In the genomic region with DNA sequence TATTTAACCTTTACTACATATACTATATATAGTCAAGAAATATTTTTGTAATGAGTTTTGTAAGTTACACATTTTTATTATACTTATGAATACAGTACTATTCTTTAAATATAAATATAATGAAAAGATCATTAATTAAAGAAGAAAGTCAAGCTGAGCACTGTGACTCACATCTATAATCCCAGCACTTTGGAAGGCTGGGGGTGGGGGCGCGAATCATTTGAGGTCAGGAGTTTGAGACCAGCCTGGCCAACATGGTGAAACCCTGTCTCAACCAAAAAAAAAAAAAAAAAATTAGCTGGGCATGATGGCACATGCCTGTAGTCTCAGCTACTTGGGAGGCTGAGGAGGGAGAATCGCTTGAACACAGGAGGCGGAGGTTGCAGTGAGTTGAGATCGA, we compare ENCODE assay signal across 7 cellular contexts. TPM values are rescaled to one million over a fixed set of nuclear protein-coding genes. Genes with fewer than 3 reads are reported as not detected.
DNase-seq lines count a peak whose midpoint lies in the region; ATAC-seq, FAIRE-seq and TF ChIP-seq lines count a peak whose summit lies in the region.
"Not testable (repeated sequence)": the region's sequence is repeated elsewhere in the genome, so short reads cannot be mapped to it uniquely, and the experiment has no call there.

No MANE protein-coding gene starts in this region.

- TF ChIP-seq EP300 in A549 (IDR thresholded peaks at IDR 0.05) = not testable (repeated sequence)

- H3K9me3 ChIP-seq in A549; IMR-90 (ENCODE audit: control insufficient read depth, insufficient read depth, low read length); PC-3 (ENCODE audit: low read length): not testable (repeated sequence)

- not testable (repeated sequence) for H3K4me3 ChIP-seq in A549; IMR-90 (ENCODE audit: insufficient read depth, low read depth, low read length); PC-3 (ENCODE audit: low read length); epithelial cell of esophagus (ENCODE audit: low read length)

- not testable (repeated sequence) for H2AK5ac ChIP-seq in IMR-90 (ENCODE audit: low read depth, low read length)

- not testable (repeated sequence) for H4K8ac ChIP-seq in IMR-90 (ENCODE audit: low read depth in 2 of 2, low read length in 2 of 2)

- H3K27me3 ChIP-seq in IMR-90 (ENCODE audit: control insufficient read depth, insufficient read depth, low read length); PC-3 (ENCODE audit: low read length): not testable (repeated sequence)

- not testable (repeated sequence) for H3K4ac ChIP-seq in IMR-90 (ENCODE audit: low read depth, low read length)

- not testable (repeated sequence) for H3K56ac ChIP-seq in IMR-90 (ENCODE audit: extremely low read depth, insufficient read depth, low read length)

- TF ChIP-seq CTCF in A549 (IDR thresholded peaks at IDR 0.05); IMR-90 (conservative IDR thresholded peaks at IDR 0.05; ENCODE audit: low read depth, low read length); PC-3 (conservative IDR thresholded peaks at IDR 0.05; ENCODE audit: low read depth, low read length); epithelial cell of esophagus (IDR thresholded peaks at IDR 0.05; ENCODE audit: insufficient read depth, low read depth, low read length, missing control alignments): not testable (repeated sequence)

- H3K79me2 ChIP-seq in PC-3 (ENCODE audit: low read length) = peaks cover 81% of the 10 kb centered on the region

- H3K4me2 ChIP-seq in A549 = 0 out of 3 replicates have a peak overlapping the region, but pooled peaks have one; percentile 15
- not testable (repeated sequence) for H3K4me2 ChIP-seq in IMR-90 (ENCODE audit: low read depth, low read length); PC-3 (ENCODE audit: low read length)

- H3K4me1 ChIP-seq in A549 = peaks cover 42% of the 10 kb centered on the region
- H3K4me1 ChIP-seq in IMR-90 (ENCODE audit: control insufficient read depth, insufficient read depth, low read length) = peaks cover 14% of the 10 kb centered on the region
- peaks cover 69% of the 10 kb centered on the region for H3K4me1 ChIP-seq in PC-3 (ENCODE audit: insufficient read depth, low read length)

- peaks cover 20 to 79% of the 10 kb centered on the region in 2 experiments for H3K79me1 ChIP-seq in IMR-90 (ENCODE audit: low read depth in 1 of 2, low read length in 2 of 2)

- TF ChIP-seq POLR2A in A549 (IDR thresholded peaks at IDR 0.05; ENCODE audit: low read length); IMR-90 (IDR thresholded peaks at IDR 0.05; ENCODE audit: low read depth, low read length): not testable (repeated sequence)

- not testable (repeated sequence) for H3K9ac ChIP-seq in IMR-90 (ENCODE audit: low read depth, low read length); PC-3 (ENCODE audit: low read length)

- POLR2A ChIA-PET in A549 (lab: Yijun Ruan, JAX); IMR-90 (lab: Charles Lee; ENCODE audit: unreplicated experiment); PC-3 (lab: Charles Lee; ENCODE audit: unreplicated experiment): not testable (repeated sequence)

- TF ChIP-seq RAD21 in A549 (conservative IDR thresholded peaks at IDR 0.05 in 1 of 2, IDR thresholded peaks at IDR 0.05 in 1 of 2); IMR-90 (IDR thresholded peaks at IDR 0.05; ENCODE audit: low read length): not testable (repeated sequence)

- peaks cover 29% of the 10 kb centered on the region; the same call in 1 of the 2 replicates for H4K20me1 ChIP-seq in IMR-90 (ENCODE audit: insufficient read depth, low read length)
- not testable (repeated sequence) for H4K20me1 ChIP-seq in PC-3 (ENCODE audit: low read length)

- not testable (repeated sequence) for H3K14ac ChIP-seq in IMR-90 (replicated peaks; ENCODE audit: low read depth, low read length)

- not testable (repeated sequence) for H2AK9ac ChIP-seq in IMR-90 (replicated peaks; ENCODE audit: low read depth, low read length, poor library complexity)

- H3K36me3 ChIP-seq in IMR-90 (ENCODE audit: control insufficient read depth, insufficient read depth, low read length); PC-3 (ENCODE audit: low read depth, low read length): not testable (repeated sequence)

- not testable (repeated sequence) for ATAC-seq in A549, PC-3
- peak; percentile 14; the same call in 1 of the 2 replicates for ATAC-seq in IMR-90 (ENCODE audit: low read depth)

- in situ Hi-C loops in IMR-90 (cut with MboI; ENCODE audit: low sequenced_read_pairs) = not testable (repeated sequence)

- H4K91ac ChIP-seq in IMR-90 (ENCODE audit: insufficient read depth, low read depth, low read length) = not testable (repeated sequence)

- not testable (repeated sequence) for H2BK120ac ChIP-seq in IMR-90 (ENCODE audit: low read depth, low read length)

- FAIRE-seq in A549 (lab: Jason Lieb, UNC) = not testable (repeated sequence)

- not testable (repeated sequence) for H3F3A ChIP-seq in PC-3 (ENCODE audit: low read length, unreplicated experiment)

- not testable (repeated sequence) for H3K23ac ChIP-seq in IMR-90 (ENCODE audit: low read depth, low read length)

- not testable (repeated sequence) for BruUV-seq in IMR-90 (replicated peaks; lab: Mats Ljungman, UMichigan); PC-3 (replicated peaks; lab: Mats Ljungman, UMichigan)

- H3K18ac ChIP-seq in IMR-90 (ENCODE audit: low read depth, low read length) = not testable (repeated sequence)

- H2BK20ac ChIP-seq in IMR-90 (ENCODE audit: low read depth, low read length) = not testable (repeated sequence)

- intact Hi-C loops in IMR-90 (cut with micrococcal nuclease) = not testable (repeated sequence)
- intact Hi-C loops in PC-3 (cut with micrococcal nuclease) = loop anchor here (2.0 to 10.0 kb wide), 2 partner anchors 13 to 59 kb away; no protein-coding TSS in a partner anchor

- not testable (repeated sequence) for DNase-seq in A549 (ENCODE audit: low read depth in 1 of 2, low spot score in 1 of 2)
- DNase-seq in HCEC 1CT (peak; percentile 18), IMR-90 (peak; percentile 28), PC-3 (peak; percentile 4), amniotic epithelial cell (ENCODE audit: low read depth) (peak; percentile 20), epithelial cell of esophagus (ENCODE audit: low read depth) (peak; percentile 40), glomerular visceral epithelial cell (ENCODE audit: extremely low spot score) (peak; percentile 18)

- H3K9me2 ChIP-seq in PC-3 (replicated peaks; ENCODE audit: low read length) = not testable (repeated sequence)

- not testable (repeated sequence) for H4K5ac ChIP-seq in IMR-90 (ENCODE audit: low read depth, low read length)

- H3K27ac ChIP-seq in A549; IMR-90 (ENCODE audit: insufficient read depth, low read length); PC-3 (ENCODE audit: low read length): not testable (repeated sequence)

- not testable (repeated sequence) for H2BK15ac ChIP-seq in IMR-90 (ENCODE audit: low read depth, low read length)

- 91% methylated on average over 5 of the region's 5 CpGs for WGBS in A549 (ENCODE audit: missing lambda C conversion rate)
- WGBS in IMR-90 (ENCODE audit: extremely low coverage in 2 of 2, insufficient read length in 1 of 2), 2 experiments = no CpG with 5 or more reads among the region's 5 CpGs

- H2BK5ac ChIP-seq in IMR-90 (ENCODE audit: low read depth, low read length, poor library complexity, severe bottlenecking) = not testable (repeated sequence)

- dilution Hi-C loops in IMR-90 (cut with HindIII; ENCODE audit: low sequenced_read_pairs, unreplicated experiment) = not testable (repeated sequence)

- H2AFZ ChIP-seq in IMR-90 (replicated peaks; ENCODE audit: low read length, poor library complexity); PC-3 (ENCODE audit: low read length): not testable (repeated sequence)

- peaks cover 14% of the 10 kb centered on the region for H3K9me1 ChIP-seq in IMR-90 (ENCODE audit: insufficient read depth, low read length)

- CTCF ChIA-PET in A549 (lab: Yijun Ruan, JAX) = interaction anchor here (0.6 to 2.5 kb wide), 3 partner anchors 72 to 318 kb away, joined by 3 to 10 read pairs (median 3); no protein-coding TSS in a partner anchor
- CTCF ChIA-PET in IMR-90 (lab: Yijun Ruan, JAX) = interaction anchor here (1.0 kb wide), 1 partner anchor 69 kb away, joined by 3 read pairs; no protein-coding TSS in a partner anchor
- CTCF ChIA-PET in PC-3 (lab: Charles Lee) = not testable (repeated sequence)

RNA-seq across cellular contexts. Expression of a gene that starts 14.2 kb away (rescaled TPM):
- polyA plus RNA-seq in A549 (2011; rRNA removed) = 23.2 and 29.4 TPM in 2 replicates
- polyA plus RNA-seq in A549 (2012; cell fraction: cytosol; rRNA removed) = 4.0 and 4.7 TPM in 2 replicates
- 4.7 and 8.4 TPM in 2 replicates for polyA plus RNA-seq in A549 (2012; cell fraction: nucleus; rRNA removed)
- polyA plus RNA-seq in A549 (2017; fragmentation: RNase III; extraction: RNeasy Plus Mini Kit Qiagen cat#74134 plus additional on column Dnase treatment) = 8.3 to 9.1 TPM (median 8.9 TPM) in 3 replicates
- polyA minus RNA-seq in A549 (2011; rRNA and poly(A)+ RNA removed) = 19.7 and 21.7 TPM in 2 replicates
- total RNA-seq in IMR-90 (2012; rRNA removed) = 28.3 and 31.4 TPM in 2 replicates
- polyA plus RNA-seq in IMR-90 (2012; rRNA removed) = 10.9 and 11.6 TPM in 2 replicates
- 3.9 and 8.2 TPM in 2 replicates for polyA plus RNA-seq in IMR-90 (2012; cell fraction: cytosol; rRNA removed)
- polyA plus RNA-seq in IMR-90 (2012; cell fraction: nucleus; rRNA removed; ENCODE audit: low replicate concordance) = 6.4 and 38.7 TPM in 2 replicates
- 29.9 and 32.4 TPM in 2 replicates for total RNA-seq in PC-3 (2014; rRNA removed)

RNA-seq across cellular contexts. Expression of a gene that starts 58.8 kb away (rescaled TPM):
- polyA plus RNA-seq in A549 (2011; rRNA removed) (12.4 and 13.1 TPM in 2 replicates), A549 (2017; fragmentation: RNase III; extraction: RNeasy Plus Mini Kit Qiagen cat#74134 plus additional on column Dnase treatment) (7.8 to 7.9 TPM (median 7.9 TPM) in 3 replicates), IMR-90 (2012; rRNA removed) (4.8 and 5.1 TPM in 2 replicates)
- 5.6 and 6.0 TPM in 2 replicates for polyA plus RNA-seq in A549 (2012; cell fraction: cytosol; rRNA removed)
- polyA plus RNA-seq in A549 (2012; cell fraction: nucleus; rRNA removed) = 7.7 TPM in 2 replicates
- 6.3 and 11.7 TPM in 2 replicates for polyA minus RNA-seq in A549 (2011; rRNA and poly(A)+ RNA removed)
- total RNA-seq in IMR-90 (2012; rRNA removed) (8.1 and 8.3 TPM in 2 replicates), PC-3 (2014; rRNA removed) (13.5 and 25.1 TPM in 2 replicates)
- 1.6 and 4.0 TPM in 2 replicates for polyA plus RNA-seq in IMR-90 (2012; cell fraction: cytosol; rRNA removed)
- 2.7 and 5.1 TPM in 2 replicates for polyA plus RNA-seq in IMR-90 (2012; cell fraction: nucleus; rRNA removed; ENCODE audit: low replicate concordance)

RNA-seq across cellular contexts. Expression of a gene that starts 59.1 kb away (rescaled TPM):
- polyA plus RNA-seq in A549 (2011; rRNA removed) (69.2 and 76.8 TPM in 2 replicates), A549 (2017; fragmentation: RNase III; extraction: RNeasy Plus Mini Kit Qiagen cat#74134 plus additional on column Dnase treatment) (75.3 to 76.5 TPM (median 75.7 TPM) in 3 replicates), IMR-90 (2012; rRNA removed) (30.4 and 34.4 TPM in 2 replicates)
- polyA plus RNA-seq in A549 (2012; cell fraction: cytosol; rRNA removed) = 27.4 and 32.9 TPM in 2 replicates
- polyA plus RNA-seq in A549 (2012; cell fraction: nucleus; rRNA removed) = 11.3 and 13.9 TPM in 2 replicates
- polyA minus RNA-seq in A549 (2011; rRNA and poly(A)+ RNA removed) = 24.7 and 28.8 TPM in 2 replicates
- total RNA-seq in IMR-90 (2012; rRNA removed) (59.5 and 60.8 TPM in 2 replicates), PC-3 (2014; rRNA removed) (78.2 and 93.6 TPM in 2 replicates)
- polyA plus RNA-seq in IMR-90 (2012; cell fraction: cytosol; rRNA removed) = 16.0 and 17.5 TPM in 2 replicates
- 5.7 and 26.1 TPM in 2 replicates for polyA plus RNA-seq in IMR-90 (2012; cell fraction: nucleus; rRNA removed; ENCODE audit: low replicate concordance)
